2 cellular contexts compared by ENCODE assay signal in the genomic region with DNA sequence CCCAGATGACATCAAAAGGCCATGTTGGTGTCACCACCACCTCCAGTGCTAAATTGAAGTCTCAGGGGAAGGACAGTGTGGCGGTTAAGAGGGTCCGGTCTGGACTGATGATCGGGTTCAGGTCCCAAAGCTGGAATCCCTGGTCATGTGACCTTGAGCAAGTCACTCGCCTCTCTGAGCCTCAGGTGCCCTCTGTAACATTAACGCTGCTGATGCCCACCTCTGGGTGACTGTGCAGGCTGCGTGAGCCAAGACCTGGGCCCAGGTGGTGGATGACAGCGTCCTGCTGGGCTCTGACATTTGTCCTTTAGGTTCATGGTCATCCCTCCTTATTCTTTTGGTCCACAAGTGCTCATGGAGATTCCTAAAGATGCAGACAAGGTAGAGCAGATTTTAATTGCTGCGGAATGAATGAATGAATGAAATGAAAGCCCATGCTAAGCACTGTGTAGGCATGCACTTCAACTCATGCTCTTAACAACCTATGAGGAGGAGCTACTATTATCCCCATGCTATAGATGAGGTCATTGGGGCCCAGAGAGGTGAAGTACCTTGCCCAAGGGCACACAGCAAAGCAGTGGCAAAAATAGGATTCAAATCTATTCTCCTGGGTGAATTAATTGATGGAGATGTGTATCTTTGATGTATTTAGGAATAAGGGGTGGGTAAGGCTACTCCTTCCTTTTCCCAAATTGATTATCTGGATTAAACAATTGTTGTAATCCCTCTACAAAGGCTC.
TF ChIP-seq lines count a peak whose summit lies in the region.

No MANE protein-coding gene starts in this region.

TF ChIP-seq in HCT116, 20 proteins besides CTCF, POLR2A, EP300 and RAD21:
- TF ChIP-seq CBX3 (IDR thresholded peaks at IDR 0.05; ENCODE audit: low read depth) = no peak

TF ChIP-seq in K562, 482 proteins besides CTCF, POLR2A, EP300 and RAD21:
- TF ChIP-seq ZFP36 (IDR thresholded peaks at IDR 0.05; ENCODE audit: low read depth, low read length, partially characterized antibody) (peak; percentile 46), ZNF165 (CRISPR knock-in tag; IDR thresholded peaks at IDR 0.05; ENCODE audit: borderline replicate concordance) (no peak), RBM25 (IDR thresholded peaks at IDR 0.05; ENCODE audit: low read depth, low read length, severe bottlenecking) (peak; percentile 68), ZNF445 (CRISPR knock-in tag; IDR thresholded peaks at IDR 0.05; ENCODE audit: low read depth) (no peak), TFE3 (CRISPR knock-in tag; IDR thresholded peaks at IDR 0.05) (peak; percentile 57; the same call in 1 of the 2 replicates), MNT (conservative IDR thresholded peaks at IDR 0.05) (no peak), KLF1 (tag; IDR thresholded peaks at IDR 0.05) (no peak), U2AF1 (optimal IDR thresholded peaks at IDR 0.05; ENCODE audit: low read depth, low read length) (no peak), SMARCB1 (IDR thresholded peaks at IDR 0.05; ENCODE audit: insufficient read length, low read depth) (no peak), ZBTB34 (CRISPR knock-in tag; IDR thresholded peaks at IDR 0.05) (no peak), ZNF707 (CRISPR knock-in tag; conservative IDR thresholded peaks at IDR 0.05) (no peak), MCM3 (IDR thresholded peaks at IDR 0.05) (no peak), SPI1 (IDR thresholded peaks at IDR 0.05; ENCODE audit: borderline replicate concordance, low read depth, low read length) (no peak), KAT8 (IDR thresholded peaks at IDR 0.05; ENCODE audit: low read depth) (no peak), KDM2B (CRISPR knock-in tag; IDR thresholded peaks at IDR 0.05) (no peak), XRCC5 (IDR thresholded peaks at IDR 0.05; ENCODE audit: low read depth, low read length) (no peak), MTA1 (IDR thresholded peaks at IDR 0.05; ENCODE audit: borderline replicate concordance) (no peak), PHF20 (IDR thresholded peaks at IDR 0.05; ENCODE audit: partially characterized antibody) (no peak)
- TF ChIP-seq, protein P1, sequence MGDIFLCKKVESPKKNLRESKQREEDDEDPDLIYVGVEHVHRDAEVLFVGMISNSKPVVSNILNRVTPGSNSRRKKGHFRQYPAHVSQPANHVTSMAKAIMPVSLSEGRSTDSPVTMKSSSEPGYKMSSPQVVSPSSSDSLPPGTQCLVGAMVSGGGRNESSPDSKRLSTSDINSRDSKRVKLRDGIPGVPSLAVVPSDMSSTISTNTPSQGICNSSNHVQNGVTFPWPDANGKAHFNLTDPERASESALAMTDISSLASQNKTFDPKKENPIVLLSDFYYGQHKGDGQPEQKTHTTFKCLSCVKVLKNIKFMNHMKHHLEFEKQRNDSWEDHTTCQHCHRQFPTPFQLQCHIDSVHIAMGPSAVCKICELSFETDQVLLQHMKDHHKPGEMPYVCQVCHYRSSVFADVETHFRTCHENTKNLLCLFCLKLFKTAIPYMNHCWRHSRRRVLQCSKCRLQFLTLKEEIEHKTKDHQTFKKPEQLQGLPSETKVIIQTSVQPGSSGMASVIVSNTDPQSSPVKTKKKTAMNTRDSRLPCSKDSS (IDR thresholded peaks at IDR 0.05; ENCODE audit: low read depth, partially characterized antibody) = no peak
- TF ChIP-seq, protein P2, sequence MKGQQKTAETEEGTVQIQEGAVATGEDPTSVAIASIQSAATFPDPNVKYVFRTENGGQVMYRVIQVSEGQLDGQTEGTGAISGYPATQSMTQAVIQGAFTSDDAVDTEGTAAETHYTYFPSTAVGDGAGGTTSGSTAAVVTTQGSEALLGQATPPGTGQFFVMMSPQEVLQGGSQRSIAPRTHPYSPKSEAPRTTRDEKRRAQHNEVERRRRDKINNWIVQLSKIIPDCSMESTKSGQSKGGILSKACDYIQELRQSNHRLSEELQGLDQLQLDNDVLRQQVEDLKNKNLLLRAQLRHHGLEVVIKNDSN (CRISPR knock-in tag; IDR thresholded peaks at IDR 0.05) = 0 out of 2 replicates have a peak, but pooled peaks have one; percentile 14
